ENCODE assay signal across 28 cellular contexts in genomic region chr22:23938328-23939016, GRCh38. TPM values are rescaled to one million over a fixed set of nuclear protein-coding genes. Genes with fewer than 3 reads are reported as not detected.
A peak's percentile ranks its signal among the peaks of the same experiment; 100 is the strongest.
DNase-seq lines count a peak whose midpoint lies in the region; ATAC-seq, FAIRE-seq and TF ChIP-seq lines count a peak whose summit lies in the region.
"Had no signal": no experiment of that assay in that cellular context is flagged by ENCODE, and none has a peak within 500 bp of the region (broad histone marks: within the 10 kb centered on the region; RNA-seq: fewer than 3 reads in every experiment).

No MANE protein-coding gene starts in this region.

- 76% methylated on average over 5 of the region's 5 CpGs for WGBS in mammary epithelial cell (ENCODE audit: low coverage, missing lambda C conversion rate)
- WGBS in HepG2 (ENCODE audit: low lambda C conversion rate): 50% methylated on average over 5 of the region's 5 CpGs

- no peaks in the 10 kb centered on the region for H3K36me3 ChIP-seq in mammary epithelial cell (ENCODE audit: insufficient read depth, low read length)
- no peaks in the 10 kb centered on the region for H3K36me3 ChIP-seq in HepG2 (replicated peaks in 1 of 2; ENCODE audit: control insufficient read depth in 1 of 2, insufficient read depth in 2 of 2, low read length in 2 of 2)
- H3K36me3 ChIP-seq: BE2C, gastroesophageal sphincter, HAP-1, neutrophil had no signal

- H4K20me1 ChIP-seq in mammary epithelial cell (ENCODE audit: insufficient read depth, low read length) (no peaks in the 10 kb centered on the region), HepG2 (ENCODE audit: insufficient read depth, low read length) (no peaks in the 10 kb centered on the region)

- no peak overlapping the region for H3K27ac ChIP-seq in mammary epithelial cell (ENCODE audit: insufficient read depth, low read depth, low read length)
- H3K27ac ChIP-seq in VCaP: peak overlapping the region; percentile 83
- H3K27ac ChIP-seq in HepG2 (ENCODE audit: extremely low read length, insufficient read depth, low read length): no peak overlapping the region
- H3K27ac ChIP-seq: gastroesophageal sphincter, neutrophil, skin epidermis had no signal

- no peaks in the 10 kb centered on the region for H3K36me3 Mint-ChIP-seq in type B pancreatic cell
- H3K36me3 Mint-ChIP-seq in activated CD4-positive, alpha-beta T cell treated with anti-CD3 and anti-CD28 coated beads for 36 hours (ENCODE audit: low read depth): no peaks in the 10 kb centered on the region
- H3K36me3 Mint-ChIP-seq: activated naive CD8-positive, alpha-beta T cell treated with anti-CD3 and anti-CD28 coated beads, Interleukin-2, amount 10 ng/mL, durations not matched to agents 7 days and 5 days; memory B cell had no signal

- TF ChIP-seq POLR2A in HepG2 (IDR thresholded peaks at IDR 0.05; ENCODE audit: insufficient read depth in 1 of 2, low read depth in 2 of 2, low read length in 2 of 2): no peak

- no peaks in the 10 kb centered on the region for H3K4me1 Mint-ChIP-seq in type B pancreatic cell (ENCODE audit: unreplicated experiment)
- H3K4me1 Mint-ChIP-seq in activated CD4-positive, alpha-beta T cell treated with anti-CD3 and anti-CD28 coated beads for 36 hours: no peaks in the 10 kb centered on the region
- H3K4me1 Mint-ChIP-seq: activated naive CD8-positive, alpha-beta T cell treated with anti-CD3 and anti-CD28 coated beads, Interleukin-2, amount 10 ng/mL, durations not matched to agents 7 days and 5 days; memory B cell had no signal

- H3K27me3 ChIP-seq in mammary epithelial cell (ENCODE audit: insufficient read depth, low read length) (no peaks in the 10 kb centered on the region), HepG2 (ENCODE audit: control insufficient read depth in 1 of 2, insufficient read depth in 2 of 2, low read length in 2 of 2) (no peaks in the 10 kb centered on the region)
- H3K27me3 ChIP-seq: BE2C, gastroesophageal sphincter, neutrophil had no signal

- H3K4me2 ChIP-seq in mammary epithelial cell (ENCODE audit: insufficient read depth, low read depth, low read length) (no peak overlapping the region), HepG2 (ENCODE audit: low read depth, low read length) (peak overlapping the region; percentile 44)
- H3K4me2 ChIP-seq: SK-N-SH had no signal

- intact Hi-C loops in mammary epithelial cell (cut with micrococcal nuclease) (no loop called here), HepG2 (cut with micrococcal nuclease; ENCODE audit: unreplicated experiment) (no loop called here)
- intact Hi-C loops in activated CD4-positive, alpha-beta T cell treated with anti-CD3 and anti-CD28 coated beads for 36 hours (cut with DNase I, micrococcal nuclease): loop anchor here (5.0 kb wide), 1 partner anchor 69 kb away; the partner anchor contains the start of gene GSTT4 (in 2 of the 2)

- no peaks in the 10 kb centered on the region for H3K27me3 Mint-ChIP-seq in type B pancreatic cell
- no peaks in the 10 kb centered on the region for H3K27me3 Mint-ChIP-seq in activated CD4-positive, alpha-beta T cell treated with anti-CD3 and anti-CD28 coated beads for 36 hours
- H3K27me3 Mint-ChIP-seq: activated CD8-positive, alpha-beta T cell treated with anti-CD3 and anti-CD28 coated beads for 36 hours had no signal

- H3K27ac Mint-ChIP-seq in type B pancreatic cell: peak overlapping the region; percentile 46
- H3K27ac Mint-ChIP-seq in activated CD4-positive, alpha-beta T cell treated with anti-CD3 and anti-CD28 coated beads for 36 hours: no peak overlapping the region
- H3K27ac Mint-ChIP-seq: activated CD8-positive, alpha-beta T cell treated with anti-CD3 and anti-CD28 coated beads for 36 hours; activated naive CD8-positive, alpha-beta T cell treated with anti-CD3 and anti-CD28 coated beads, Interleukin-2, amount 10 ng/mL, durations not matched to agents 7 days and 5 days; memory B cell had no signal

- BruUV-seq in mammary epithelial cell (replicated peaks; lab: Mats Ljungman, UMichigan) (no TSS peak), HepG2 (replicated peaks; lab: Mats Ljungman, UMichigan) (no TSS peak)

- dilution Hi-C loops in mammary epithelial cell (cut with HindIII; ENCODE audit: low sequenced_read_pairs): no loop called here

- TF ChIP-seq CTCF in mammary epithelial cell (conservative IDR thresholded peaks at IDR 0.05 in 1 of 2, IDR thresholded peaks at IDR 0.05 in 1 of 2; ENCODE audit: extremely low read depth in 1 of 2, insufficient read depth in 1 of 2, low read depth in 1 of 2, low read length in 2 of 2) (no peak), VCaP (conservative IDR thresholded peaks at IDR 0.05) (no peak), HepG2 (CRISPR knock-in tag; IDR thresholded peaks at IDR 0.05) (no peak), type B pancreatic cell (conservative IDR thresholded peaks at IDR 0.05) (no peak)

- peak; percentile 92 for FAIRE-seq in HepG2 (lab: Jason Lieb, UNC)
- FAIRE-seq: GM12891 had no signal

- H3K9ac ChIP-seq in mammary epithelial cell (ENCODE audit: insufficient read depth, low read length) (no peak overlapping the region), HepG2 (ENCODE audit: insufficient read depth, low read depth, low read length) (no peak overlapping the region)
- H3K9ac ChIP-seq: SK-N-SH had no signal

- H3K9me3 Mint-ChIP-seq in type B pancreatic cell: no peaks in the 10 kb centered on the region
- no peaks in the 10 kb centered on the region for H3K9me3 Mint-ChIP-seq in activated CD4-positive, alpha-beta T cell treated with anti-CD3 and anti-CD28 coated beads for 36 hours (ENCODE audit: low read depth)
- H3K9me3 Mint-ChIP-seq: activated CD8-positive, alpha-beta T cell treated with anti-CD3 and anti-CD28 coated beads for 36 hours; activated naive CD8-positive, alpha-beta T cell treated with anti-CD3 and anti-CD28 coated beads, Interleukin-2, amount 10 ng/mL, durations not matched to agents 7 days and 5 days; memory B cell had no signal

- H3K79me2 ChIP-seq in mammary epithelial cell (ENCODE audit: insufficient read depth, low read length) (no peaks in the 10 kb centered on the region), HepG2 (ENCODE audit: insufficient read depth, low read length) (no peaks in the 10 kb centered on the region)

- ATAC-seq in HepG2: peak; percentile 98
- ATAC-seq in activated CD4-positive, alpha-beta T cell treated with anti-CD3 and anti-CD28 coated beads for 36 hours: no peak
- ATAC-seq: activated CD8-positive, alpha-beta T cell treated with anti-CD3 and anti-CD28 coated beads for 36 hours; gastroesophageal sphincter had no signal

- no peak for TF ChIP-seq RAD21 in HepG2 (CRISPR knock-in tag; IDR thresholded peaks at IDR 0.05)

- no peak overlapping the region for H3K4me3 Mint-ChIP-seq in type B pancreatic cell
- no peak overlapping the region for H3K4me3 Mint-ChIP-seq in activated CD4-positive, alpha-beta T cell treated with anti-CD3 and anti-CD28 coated beads for 36 hours
- H3K4me3 Mint-ChIP-seq: activated CD8-positive, alpha-beta T cell treated with anti-CD3 and anti-CD28 coated beads for 36 hours; activated naive CD8-positive, alpha-beta T cell treated with anti-CD3 and anti-CD28 coated beads, Interleukin-2, amount 10 ng/mL, durations not matched to agents 7 days and 5 days; memory B cell had no signal

- H3K4me1 ChIP-seq in mammary epithelial cell (ENCODE audit: insufficient read depth, low read length) (no peaks in the 10 kb centered on the region), HepG2 (ENCODE audit: insufficient read depth, low read length) (peaks cover 18% of the 10 kb centered on the region)
- H3K4me1 ChIP-seq: BE2C, gastroesophageal sphincter, HAP-1 had no signal

- DNase-seq in T47D (ENCODE audit: low read depth in 1 of 2, low spot score in 1 of 2) (peak; percentile 43 to 79), mammary epithelial cell (no peak), HepG2 (ENCODE audit: low spot score) (peak; percentile 81), type B pancreatic cell (ENCODE audit: extremely low spot score, unreplicated experiment) (no peak), NCI-H2081 (lab: John Stamatoyannopoulos, UW) (no peak), activated T-cell treated with anti-CD3 and anti-CD28 coated beads for 4 hours (no peak)
- DNase-seq in activated CD4-positive, alpha-beta T cell treated with anti-CD3 and anti-CD28 coated beads for 36 hours: no peak
- DNase-seq: activated CD8-positive, alpha-beta T cell treated with anti-CD3 and anti-CD28 coated beads for 36 hours; activated effector memory CD4-positive, alpha-beta T cell treated with Interleukin-2 at 50 U/mL for 16 hours; activated naive CD8-positive, alpha-beta T cell treated with anti-CD3 and anti-CD28 coated beads, Interleukin-2, amount 10 ng/mL, durations not matched to agents 7 days and 5 days; BE2C; erythroblast; MV-4-11; NCI-H1694; NCI-H446; RPMI8226; SK-N-SH; stimulated activated CD4-positive, alpha-beta T cell treated with anti-CD3 and anti-CD28 coated beads, Interleukin-1b, Interleukin-23, amount 100 ng/mL, for 48 hours had no signal

- H2AFZ ChIP-seq in mammary epithelial cell (ENCODE audit: low read depth, low read length) (no peak overlapping the region), HepG2 (ENCODE audit: low read length) (no peak overlapping the region)

- H3K4me3 ChIP-seq in mammary epithelial cell (replicated peaks in 1 of 3; ENCODE audit: insufficient read depth in 1 of 3, low read depth in 2 of 3, low read length in 3 of 3) (no peak overlapping the region), HepG2 (replicated peaks in 1 of 3; ENCODE audit: insufficient read depth in 1 of 3, low read depth in 2 of 3, low read length in 3 of 3) (no peak overlapping the region)
- H3K4me3 ChIP-seq: gastroesophageal sphincter, HAP-1, skin epidermis had no signal

- POLR2A ChIA-PET in HepG2 (lab: Yijun Ruan, JAX): interaction anchor here (1.0 kb wide), 2 partner anchors 59 to 242 kb away, joined by 3 to 5 read pairs; no protein-coding TSS in a partner anchor
- POLR2A ChIA-PET in activated CD4-positive, alpha-beta T cell treated with anti-CD3 and anti-CD28 coated beads for 36 hours (lab: Charles Lee): no interaction called here

- in situ Hi-C loops in T47D (cut with HindIII; ENCODE audit: low pct_unique_long_range_greater_than_20kb, low sequenced_read_pairs) (no loop called here), mammary epithelial cell (cut with MboI; ENCODE audit: low sequenced_read_pairs in 2 of 2) (loop anchor here in 1 of 2 donors (10.0 kb wide), 1 partner anchor 66 kb away; the partner anchor contains the start of gene GSTT4), HepG2 (cut with HindIII; ENCODE audit: extremely low pct_ligation_motif_present, low pct_unique_long_range_greater_than_20kb) (loop anchor here (5.0 kb wide), 1 partner anchor 69 kb away; the partner anchor contains the start of gene GSTT4)

- CTCF ChIA-PET in mammary epithelial cell (lab: Charles Lee; ENCODE audit: low non-redundant PET): interaction anchor here (0.6 kb wide), 1 partner anchor 44 kb away, joined by 3 read pairs; the partner anchor contains the start of gene MIF
- CTCF ChIA-PET in HepG2 (lab: Yijun Ruan, JAX; ENCODE audit: low intra/inter-chr PET ratio, low total read pairs): no interaction called here
- CTCF ChIA-PET in activated CD4-positive, alpha-beta T cell treated with anti-CD3 and anti-CD28 coated beads for 36 hours (lab: Charles Lee): interaction anchor here (0.5 to 0.6 kb wide), 2 partner anchors 236 to 568 kb away, joined by 3 read pairs; no protein-coding TSS in a partner anchor

- TF ChIP-seq EP300 in HepG2 (IDR thresholded peaks at IDR 0.05; ENCODE audit: low read depth in 2 of 2, low read length in 2 of 2): no peak
- TF ChIP-seq EP300 in HepG2 (CRISPR knock-in tag; IDR thresholded peaks at IDR 0.05; ENCODE audit: borderline replicate concordance): no peak

- H3K9me3 ChIP-seq in mammary epithelial cell (replicated peaks; ENCODE audit: insufficient read depth, low read length): no peaks in the 10 kb centered on the region
- H3K9me3 ChIP-seq in HepG2 (ENCODE audit: low read length): no peaks in the 10 kb centered on the region
- H3K9me3 ChIP-seq: BE2C, gastroesophageal sphincter, HAP-1, neutrophil, SK-N-SH had no signal

RNA-seq across cellular contexts. Expression of gene GSTT2B, which starts 22.5 kb away (rescaled TPM):
- 10 to 100 TPM in 1 of 2 donors, 1 to 10 TPM in 1; 8.1 to 15.8 TPM for total RNA-seq in mammary epithelial cell
- 3.4 TPM for polyA plus RNA-seq in mammary epithelial cell
- not detected for polyA minus RNA-seq in mammary epithelial cell
- 0.53 and 1.5 TPM in 2 replicates for total RNA-seq in HepG2 (2016; rRNA removed; fragmentation: Illumina TruSeq; extraction: Trizol)
- 0.26 and 0.51 TPM in 2 replicates for total RNA-seq in HepG2 (2016; cell fraction: cytosol; rRNA removed; fragmentation: Illumina TruSeq; extraction: Trizol; ENCODE audit: low read depth)
- total RNA-seq in HepG2 (2016; cell fraction: insoluble cytoplasmic fraction; rRNA removed; fragmentation: Illumina TruSeq; extraction: Trizol): 0.62 and 1.2 TPM in 2 replicates
- 0.45 and 0.74 TPM in 2 replicates for total RNA-seq in HepG2 (2016; cell fraction: membrane; rRNA removed; fragmentation: Illumina TruSeq; extraction: Trizol)
- total RNA-seq in HepG2 (2016; cell fraction: nucleus; rRNA removed; fragmentation: Illumina TruSeq; extraction: Trizol): 1.4 and 1.9 TPM in 2 replicates
- 3.6 and 3.9 TPM in 2 replicates for polyA plus RNA-seq in HepG2 (2011; rRNA removed)
- polyA plus RNA-seq in HepG2 (2011; cell fraction: cytosol; rRNA removed): 1.3 and 1.4 TPM in 2 replicates
- polyA plus RNA-seq in HepG2 (2011; cell fraction: nucleus; rRNA removed): 20.9 and 22.8 TPM in 2 replicates
- polyA plus RNA-seq in HepG2 (2012): 1.5 and 1.7 TPM in 2 replicates
- 0.50 and 0.52 TPM in 2 replicates for polyA plus RNA-seq in HepG2 (2016; cell fraction: cytosol; fragmentation: Illumina TruSeq; extraction: Trizol; ENCODE audit: low read depth)
- polyA plus RNA-seq in HepG2 (2016; cell fraction: insoluble cytoplasmic fraction; fragmentation: Illumina TruSeq; extraction: Trizol; ENCODE audit: low read depth): 0.84 and 1.0 TPM in 2 replicates
- 0.49 and 0.61 TPM in 2 replicates for polyA plus RNA-seq in HepG2 (2016; cell fraction: membrane; fragmentation: Illumina TruSeq; extraction: Trizol; ENCODE audit: low read depth)
- 6.7 and 7.2 TPM in 2 replicates for polyA plus RNA-seq in HepG2 (2016; cell fraction: nucleus; fragmentation: Illumina TruSeq; extraction: Trizol; ENCODE audit: insufficient read depth, low read depth)
- polyA minus RNA-seq in HepG2 (2011; rRNA and poly(A)+ RNA removed; ENCODE audit: low replicate concordance): 0.26 and 16.4 TPM in 2 replicates
- polyA minus RNA-seq in HepG2 (2011; cell fraction: cytosol; rRNA and poly(A)+ RNA removed): 0.79 TPM in 1 of 2 replicates, not detected in the other
- 0.75 and 1.4 TPM in 2 replicates for polyA minus RNA-seq in HepG2 (2011; cell fraction: nucleus; rRNA and poly(A)+ RNA removed)
- total RNA-seq in type B pancreatic cell (ENCODE audit: low replicate concordance): 0.50 TPM in 1 of 2 replicates, not detected in the other
- total RNA-seq in activated CD4-positive, alpha-beta T cell treated with anti-CD3 and anti-CD28 coated beads for 36 hours: not detected
- total RNA-seq: activated CD8-positive, alpha-beta T cell treated with anti-CD3 and anti-CD28 coated beads for 36 hours; activated naive CD8-positive, alpha-beta T cell treated with anti-CD3 and anti-CD28 coated beads, Interleukin-2, amount 10 ng/mL, durations not matched to agents 7 days and 5 days; T-helper 2 cell treated with Interferon-gamma antibody and Interleukin-4, amounts not matched to agents 100 ng/mL and 5 ng/mL, for 36 hours had no signal

RNA-seq across cellular contexts. Expression of gene DDTL, which starts 28.2 kb away (rescaled TPM):
- under 1 TPM; 0.17 to 0.96 TPM for total RNA-seq in mammary epithelial cell
- polyA plus RNA-seq in mammary epithelial cell: not detected
- not detected for polyA minus RNA-seq in mammary epithelial cell
- total RNA-seq in HepG2 (2016; rRNA removed; fragmentation: Illumina TruSeq; extraction: Trizol): 0.31 TPM in 1 of 2 replicates, not detected in the other
- total RNA-seq in HepG2 (2016; cell fraction: cytosol; rRNA removed; fragmentation: Illumina TruSeq; extraction: Trizol; ENCODE audit: low read depth): 0.30 TPM in 1 of 2 replicates, not detected in the other
- total RNA-seq in HepG2 (2016; cell fraction: insoluble cytoplasmic fraction; rRNA removed; fragmentation: Illumina TruSeq; extraction: Trizol): 0.13 and 0.26 TPM in 2 replicates
- 0.28 TPM in 1 of 2 replicates, not detected in the other for total RNA-seq in HepG2 (2016; cell fraction: membrane; rRNA removed; fragmentation: Illumina TruSeq; extraction: Trizol)
- total RNA-seq in HepG2 (2016; cell fraction: nucleus; rRNA removed; fragmentation: Illumina TruSeq; extraction: Trizol): 0.28 TPM in 1 of 2 replicates, not detected in the other
- polyA plus RNA-seq in HepG2 (2011; rRNA removed): 0.07 TPM in 1 of 2 replicates, not detected in the other
- polyA plus RNA-seq in HepG2 (2011; cell fraction: cytosol; rRNA removed): not detected in 2 replicates
- polyA plus RNA-seq in HepG2 (2011; cell fraction: nucleus; rRNA removed): 0.10 TPM in 1 of 2 replicates, not detected in the other
- 4.9 and 5.3 TPM in 2 replicates for polyA plus RNA-seq in HepG2 (2012)
- 0.10 TPM in 1 of 2 replicates, not detected in the other for polyA plus RNA-seq in HepG2 (2016; cell fraction: cytosol; fragmentation: Illumina TruSeq; extraction: Trizol; ENCODE audit: low read depth)
- polyA plus RNA-seq in HepG2 (2016; cell fraction: insoluble cytoplasmic fraction; fragmentation: Illumina TruSeq; extraction: Trizol; ENCODE audit: low read depth): 0.23 TPM in 1 of 2 replicates, not detected in the other
- polyA plus RNA-seq in HepG2 (2016; cell fraction: membrane; fragmentation: Illumina TruSeq; extraction: Trizol; ENCODE audit: low read depth): not detected in 2 replicates
- not detected in 2 replicates for polyA plus RNA-seq in HepG2 (2016; cell fraction: nucleus; fragmentation: Illumina TruSeq; extraction: Trizol; ENCODE audit: insufficient read depth, low read depth)
- 0.22 and 11.7 TPM in 2 replicates for polyA minus RNA-seq in HepG2 (2011; rRNA and poly(A)+ RNA removed; ENCODE audit: low replicate concordance)
- polyA minus RNA-seq in HepG2 (2011; cell fraction: cytosol; rRNA and poly(A)+ RNA removed): not detected in 2 replicates
- polyA minus RNA-seq in HepG2 (2011; cell fraction: nucleus; rRNA and poly(A)+ RNA removed): not detected in 2 replicates
- not detected in 2 replicates for total RNA-seq in type B pancreatic cell (ENCODE audit: low replicate concordance)
- total RNA-seq in activated CD4-positive, alpha-beta T cell treated with anti-CD3 and anti-CD28 coated beads for 36 hours: 1 to 10 TPM; 2.3 to 2.8 TPM
- total RNA-seq: activated CD8-positive, alpha-beta T cell treated with anti-CD3 and anti-CD28 coated beads for 36 hours; activated naive CD8-positive, alpha-beta T cell treated with anti-CD3 and anti-CD28 coated beads, Interleukin-2, amount 10 ng/mL, durations not matched to agents 7 days and 5 days had no signal

RNA-seq across cellular contexts. Expression of gene DDT, which starts 35.8 kb away (rescaled TPM):
- total RNA-seq in mammary epithelial cell (100 to 1,000 TPM in 1 of 2 donors, 10 to 100 TPM in 1; 70.3 to 131 TPM), HepG2 (2016; rRNA removed; fragmentation: Illumina TruSeq; extraction: Trizol) (120 and 143 TPM in 2 replicates), type B pancreatic cell (ENCODE audit: low replicate concordance) (104 and 131 TPM in 2 replicates)
- polyA plus RNA-seq in mammary epithelial cell (137 TPM), HepG2 (2011; rRNA removed) (159 and 181 TPM in 2 replicates)
- 38.7 TPM for polyA minus RNA-seq in mammary epithelial cell
- 60.4 and 70.3 TPM in 2 replicates for total RNA-seq in HepG2 (2016; cell fraction: cytosol; rRNA removed; fragmentation: Illumina TruSeq; extraction: Trizol; ENCODE audit: low read depth)
- total RNA-seq in HepG2 (2016; cell fraction: insoluble cytoplasmic fraction; rRNA removed; fragmentation: Illumina TruSeq; extraction: Trizol): 129 and 145 TPM in 2 replicates
- 63.1 and 70.2 TPM in 2 replicates for total RNA-seq in HepG2 (2016; cell fraction: membrane; rRNA removed; fragmentation: Illumina TruSeq; extraction: Trizol)
- 47.8 and 63.8 TPM in 2 replicates for total RNA-seq in HepG2 (2016; cell fraction: nucleus; rRNA removed; fragmentation: Illumina TruSeq; extraction: Trizol)
- 124 and 244 TPM in 2 replicates for polyA plus RNA-seq in HepG2 (2011; cell fraction: cytosol; rRNA removed)
- polyA plus RNA-seq in HepG2 (2011; cell fraction: nucleus; rRNA removed): 150 and 188 TPM in 2 replicates
- polyA plus RNA-seq in HepG2 (2012): 66.3 and 104 TPM in 2 replicates
- polyA plus RNA-seq in HepG2 (2016; cell fraction: cytosol; fragmentation: Illumina TruSeq; extraction: Trizol; ENCODE audit: low read depth): 67.3 and 70.6 TPM in 2 replicates
- polyA plus RNA-seq in HepG2 (2016; cell fraction: insoluble cytoplasmic fraction; fragmentation: Illumina TruSeq; extraction: Trizol; ENCODE audit: low read depth): 125 and 141 TPM in 2 replicates
- polyA plus RNA-seq in HepG2 (2016; cell fraction: membrane; fragmentation: Illumina TruSeq; extraction: Trizol; ENCODE audit: low read depth): 61.9 and 66.8 TPM in 2 replicates
- 98.1 and 122 TPM in 2 replicates for polyA plus RNA-seq in HepG2 (2016; cell fraction: nucleus; fragmentation: Illumina TruSeq; extraction: Trizol; ENCODE audit: insufficient read depth, low read depth)
- polyA minus RNA-seq in HepG2 (2011; rRNA and poly(A)+ RNA removed; ENCODE audit: low replicate concordance): 36.0 and 80.8 TPM in 2 replicates
- polyA minus RNA-seq in HepG2 (2011; cell fraction: cytosol; rRNA and poly(A)+ RNA removed): 35.0 and 38.4 TPM in 2 replicates
- 27.8 and 28.0 TPM in 2 replicates for polyA minus RNA-seq in HepG2 (2011; cell fraction: nucleus; rRNA and poly(A)+ RNA removed)
- total RNA-seq in activated CD4-positive, alpha-beta T cell treated with anti-CD3 and anti-CD28 coated beads for 36 hours: 100 to 1,000 TPM in 1 of 2 experiments, 10 to 100 TPM in 1; 91.3 to 118 TPM

RNA-seq across cellular contexts. Expression of gene GSTT2, which starts 41.5 kb away (rescaled TPM):
- 1 to 10 TPM; 1.8 to 4.6 TPM for total RNA-seq in mammary epithelial cell
- 0.31 TPM for polyA plus RNA-seq in mammary epithelial cell
- polyA minus RNA-seq in mammary epithelial cell: not detected
- total RNA-seq in HepG2 (2016; rRNA removed; fragmentation: Illumina TruSeq; extraction: Trizol): not detected in 2 replicates
- not detected in 2 replicates for total RNA-seq in HepG2 (2016; cell fraction: cytosol; rRNA removed; fragmentation: Illumina TruSeq; extraction: Trizol; ENCODE audit: low read depth)
- not detected in 2 replicates for total RNA-seq in HepG2 (2016; cell fraction: insoluble cytoplasmic fraction; rRNA removed; fragmentation: Illumina TruSeq; extraction: Trizol)
- not detected in 2 replicates for total RNA-seq in HepG2 (2016; cell fraction: membrane; rRNA removed; fragmentation: Illumina TruSeq; extraction: Trizol)
- total RNA-seq in HepG2 (2016; cell fraction: nucleus; rRNA removed; fragmentation: Illumina TruSeq; extraction: Trizol): not detected in 2 replicates
- polyA plus RNA-seq in HepG2 (2011; rRNA removed): not detected in 2 replicates
- polyA plus RNA-seq in HepG2 (2011; cell fraction: cytosol; rRNA removed): not detected in 2 replicates
- 0.21 and 0.71 TPM in 2 replicates for polyA plus RNA-seq in HepG2 (2011; cell fraction: nucleus; rRNA removed)
- 0.21 TPM in 1 of 2 replicates, not detected in the other for polyA plus RNA-seq in HepG2 (2012)
- polyA plus RNA-seq in HepG2 (2016; cell fraction: cytosol; fragmentation: Illumina TruSeq; extraction: Trizol; ENCODE audit: low read depth): not detected in 2 replicates
- polyA plus RNA-seq in HepG2 (2016; cell fraction: insoluble cytoplasmic fraction; fragmentation: Illumina TruSeq; extraction: Trizol; ENCODE audit: low read depth): not detected in 2 replicates
- polyA plus RNA-seq in HepG2 (2016; cell fraction: membrane; fragmentation: Illumina TruSeq; extraction: Trizol; ENCODE audit: low read depth): not detected in 2 replicates
- polyA plus RNA-seq in HepG2 (2016; cell fraction: nucleus; fragmentation: Illumina TruSeq; extraction: Trizol; ENCODE audit: insufficient read depth, low read depth): 0.45 TPM in 1 of 2 replicates, not detected in the other
- not detected in 2 replicates for polyA minus RNA-seq in HepG2 (2011; rRNA and poly(A)+ RNA removed; ENCODE audit: low replicate concordance)
- polyA minus RNA-seq in HepG2 (2011; cell fraction: cytosol; rRNA and poly(A)+ RNA removed): not detected in 2 replicates
- not detected in 2 replicates for polyA minus RNA-seq in HepG2 (2011; cell fraction: nucleus; rRNA and poly(A)+ RNA removed)
- 1.3 TPM in 1 of 2 replicates, not detected in the other for total RNA-seq in type B pancreatic cell (ENCODE audit: low replicate concordance)
- total RNA-seq in activated CD4-positive, alpha-beta T cell treated with anti-CD3 and anti-CD28 coated beads for 36 hours: not detected
- total RNA-seq: activated CD8-positive, alpha-beta T cell treated with anti-CD3 and anti-CD28 coated beads for 36 hours; activated naive CD8-positive, alpha-beta T cell treated with anti-CD3 and anti-CD28 coated beads, Interleukin-2, amount 10 ng/mL, durations not matched to agents 7 days and 5 days; cerebellum; urinary bladder had no signal

RNA-seq across cellular contexts. Expression of gene MIF, which starts 44.3 kb away (rescaled TPM):
- total RNA-seq in mammary epithelial cell (1,000 to 10,000 TPM in 1 of 2 donors, 100 to 1,000 TPM in 1; 359 to 1,214 TPM), HepG2 (2016; rRNA removed; fragmentation: Illumina TruSeq; extraction: Trizol) (537 and 634 TPM in 2 replicates), type B pancreatic cell (ENCODE audit: low replicate concordance) (436 and 570 TPM in 2 replicates)
- polyA plus RNA-seq in mammary epithelial cell (582 TPM), HepG2 (2011; rRNA removed) (675 and 735 TPM in 2 replicates)
- polyA minus RNA-seq in mammary epithelial cell: 28.8 TPM
- total RNA-seq in HepG2 (2016; cell fraction: cytosol; rRNA removed; fragmentation: Illumina TruSeq; extraction: Trizol; ENCODE audit: low read depth): 570 and 829 TPM in 2 replicates
- 593 and 629 TPM in 2 replicates for total RNA-seq in HepG2 (2016; cell fraction: insoluble cytoplasmic fraction; rRNA removed; fragmentation: Illumina TruSeq; extraction: Trizol)
- total RNA-seq in HepG2 (2016; cell fraction: membrane; rRNA removed; fragmentation: Illumina TruSeq; extraction: Trizol): 414 and 621 TPM in 2 replicates
- total RNA-seq in HepG2 (2016; cell fraction: nucleus; rRNA removed; fragmentation: Illumina TruSeq; extraction: Trizol): 204 and 221 TPM in 2 replicates
- 339 and 935 TPM in 2 replicates for polyA plus RNA-seq in HepG2 (2011; cell fraction: cytosol; rRNA removed)
- 393 and 522 TPM in 2 replicates for polyA plus RNA-seq in HepG2 (2011; cell fraction: nucleus; rRNA removed)
- polyA plus RNA-seq in HepG2 (2012): 517 and 606 TPM in 2 replicates
- polyA plus RNA-seq in HepG2 (2016; cell fraction: cytosol; fragmentation: Illumina TruSeq; extraction: Trizol; ENCODE audit: low read depth): 534 and 721 TPM in 2 replicates
- polyA plus RNA-seq in HepG2 (2016; cell fraction: insoluble cytoplasmic fraction; fragmentation: Illumina TruSeq; extraction: Trizol; ENCODE audit: low read depth): 399 and 403 TPM in 2 replicates
- 347 and 448 TPM in 2 replicates for polyA plus RNA-seq in HepG2 (2016; cell fraction: membrane; fragmentation: Illumina TruSeq; extraction: Trizol; ENCODE audit: low read depth)
- polyA plus RNA-seq in HepG2 (2016; cell fraction: nucleus; fragmentation: Illumina TruSeq; extraction: Trizol; ENCODE audit: insufficient read depth, low read depth): 271 and 272 TPM in 2 replicates
- 92.9 and 418 TPM in 2 replicates for polyA minus RNA-seq in HepG2 (2011; rRNA and poly(A)+ RNA removed; ENCODE audit: low replicate concordance)
- polyA minus RNA-seq in HepG2 (2011; cell fraction: cytosol; rRNA and poly(A)+ RNA removed): 359 and 483 TPM in 2 replicates
- 37.5 and 61.4 TPM in 2 replicates for polyA minus RNA-seq in HepG2 (2011; cell fraction: nucleus; rRNA and poly(A)+ RNA removed)
- total RNA-seq in activated CD4-positive, alpha-beta T cell treated with anti-CD3 and anti-CD28 coated beads for 36 hours: 1,000 to 10,000 TPM; 1,478 to 1,739 TPM

Comparison
In these comparisons a context has a peak if more than half of its experiments do, and no peak if none do; other contexts are left out.
1. DNase-seq: peak in T47D (2 of 2) and HepG2 (single experiment); none in mammary epithelial cell (single experiment), type B pancreatic cell (single experiment), activated CD4-positive, alpha-beta T cell treated with anti-CD3 and anti-CD28 coated beads for 36 hours (single experiment), NCI-H2081 (0 of 2) and activated T-cell treated with anti-CD3 and anti-CD28 coated beads for 4 hours (single experiment).
2. intact Hi-C loops: an anchor here in activated CD4-positive, alpha-beta T cell treated with anti-CD3 and anti-CD28 coated beads for 36 hours (5.0 kb wide); none called in mammary epithelial cell and HepG2.